Comparison of ENCODE assay signal across 9 cellular contexts in the genomic region with DNA sequence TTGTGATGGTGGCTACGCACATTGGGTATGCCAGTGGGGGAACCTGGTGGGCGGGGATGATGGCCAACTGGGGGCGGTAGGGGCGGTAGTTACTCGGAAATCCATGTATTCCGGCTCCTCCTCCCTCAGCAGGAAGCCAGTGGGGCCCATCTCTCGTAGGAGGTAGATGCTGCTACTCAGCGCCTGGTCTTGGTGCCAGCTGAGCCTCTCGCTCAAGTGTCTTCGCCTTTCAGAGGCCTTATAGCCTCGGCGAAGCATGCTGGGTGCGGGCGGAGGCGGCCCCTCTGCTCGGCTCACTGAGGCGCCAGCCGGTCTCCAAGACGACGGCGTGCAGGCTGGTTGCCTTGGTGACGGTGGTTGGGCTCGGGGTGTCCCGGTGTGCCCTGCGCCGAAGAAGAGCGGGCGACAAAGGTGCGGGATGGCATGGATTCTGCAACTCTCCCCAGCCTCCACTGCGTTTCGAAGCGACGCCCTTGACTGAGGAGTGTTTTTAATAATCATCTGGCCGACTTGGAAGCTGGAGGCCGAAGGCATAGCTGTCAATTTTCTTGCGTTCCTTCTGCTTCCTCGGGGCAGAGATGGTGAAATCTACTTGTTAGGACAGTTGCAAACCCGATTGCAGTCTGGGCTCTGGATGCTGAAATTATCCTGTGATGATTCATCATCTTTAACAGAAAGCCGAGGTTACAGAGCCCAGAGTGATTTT. TPM values are rescaled to one million over a fixed set of nuclear protein-coding genes. Genes with fewer than 3 reads are reported as not detected.
DNase-seq lines count a peak whose midpoint lies in the region; ATAC-seq lines count a peak whose summit lies in the region.
"Had no signal": no experiment of that assay in that cellular context is flagged by ENCODE, and none has a peak within 500 bp of the region (broad histone marks: within the 10 kb centered on the region; RNA-seq: fewer than 3 reads in every experiment).

A gene with protein sequence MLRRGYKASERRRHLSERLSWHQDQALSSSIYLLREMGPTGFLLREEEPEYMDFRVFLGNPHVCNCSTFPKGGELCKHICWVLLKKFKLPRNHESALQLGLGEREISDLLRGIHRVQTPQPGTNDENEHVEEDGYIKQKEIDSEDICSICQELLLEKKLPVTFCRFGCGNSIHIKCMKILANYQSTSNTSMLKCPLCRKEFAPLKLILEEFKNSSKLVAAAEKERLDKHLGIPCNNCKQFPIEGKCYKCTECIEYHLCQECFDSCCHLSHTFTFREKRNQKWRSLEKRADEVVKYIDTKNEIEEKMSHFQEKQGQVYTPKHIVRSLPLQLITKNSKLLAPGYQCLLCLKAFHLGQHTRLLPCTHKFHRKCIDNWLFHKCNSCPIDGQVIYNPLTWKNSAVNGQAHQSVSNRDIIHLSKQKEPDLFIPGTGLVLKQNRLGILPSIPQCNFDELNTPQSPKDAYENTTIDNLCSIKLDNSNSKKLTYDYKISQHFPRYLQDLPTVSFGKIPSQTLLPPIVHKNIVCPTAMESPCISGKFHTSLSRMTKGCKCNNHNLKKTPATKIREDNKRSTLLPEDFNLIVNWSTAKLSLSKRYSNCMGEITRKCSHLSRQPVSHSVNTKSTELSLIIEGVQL (minus strand): TSS at position 298 of the 706 bp plus-strand sequence. CDS start 40 bp downstream, at position 258.

- H3K36me3 ChIP-seq in muscle layer of duodenum (ENCODE audit: control insufficient read depth in 1 of 2, insufficient read depth in 2 of 2, low read length in 2 of 2) = no peaks in the 10 kb centered on the region
- no peaks in the 10 kb centered on the region for H3K36me3 ChIP-seq in thymus (ENCODE audit: control insufficient read depth, insufficient read depth)

- H3K9me3 ChIP-seq in muscle layer of duodenum (ENCODE audit: control insufficient read depth in 1 of 2, low read length in 2 of 2) (no peaks in the 10 kb centered on the region), thymus (ENCODE audit: control insufficient read depth) (no peaks in the 10 kb centered on the region)

- H3K4me3 ChIP-seq in GM08714 (ENCODE audit: low read length) (peak within 1 kb of the TSS; percentile 26; the same call in 1 of the 2 replicates), muscle layer of duodenum (ENCODE audit: low read depth in 1 of 2, low read length in 2 of 2) (peak within 1 kb of the TSS; percentile 57 to 77), thymus (ENCODE audit: low read length) (peak within 1 kb of the TSS; percentile 34)

- peak; percentile 89 for ATAC-seq in HG02642 (IDR thresholded peaks at IDR 0.05; ENCODE audit: poor library complexity, unreplicated experiment)

- H3K27me3 ChIP-seq in muscle layer of duodenum (ENCODE audit: low read depth, low read length) = no peaks in the 10 kb centered on the region
- H3K27me3 ChIP-seq in thymus (ENCODE audit: control insufficient read depth, insufficient read depth) = no peaks in the 10 kb centered on the region

- peak; percentile 21 for DNase-seq in NCI-H2029 treated with DMSO at 0.1 percent for 48 hours (lab: John Stamatoyannopoulos, UW)
- peak; percentile 16 for DNase-seq in activated T-cell treated with anti-CD3 and anti-CD28 coated beads, Interleukin-2, amount 50 U/mL, for 1 hour
- DNase-seq in fibroblast of peridontal ligament (ENCODE audit: extremely low read depth) = peak; percentile 97
- DNase-seq in D341Med (ENCODE audit: low spot score) = no peak

- H3K27ac ChIP-seq in muscle layer of duodenum (ENCODE audit: low read length) (no peak within 1 kb of the TSS), thymus (ENCODE audit: low read depth) (no peak within 1 kb of the TSS)
- H3K27ac ChIP-seq: VCaP had no signal

- H3K4me1 ChIP-seq in muscle layer of duodenum (ENCODE audit: control insufficient read depth in 1 of 2, insufficient read depth in 2 of 2, low read length in 2 of 2) (peaks cover 0 to 4% of the 10 kb centered on the region in 2 donors), thymus (ENCODE audit: control insufficient read depth, insufficient read depth, low read length) (peaks cover 6% of the 10 kb centered on the region)

- WGBS in thymus = 1% methylated on average over 39 of the region's 39 CpGs

RNA-seq across cellular contexts. Expression of the gene that starts here (rescaled TPM):
- polyA plus RNA-seq in thymus = not detected
